ENCODE assay signal across 8 cellular contexts in the genomic region with DNA sequence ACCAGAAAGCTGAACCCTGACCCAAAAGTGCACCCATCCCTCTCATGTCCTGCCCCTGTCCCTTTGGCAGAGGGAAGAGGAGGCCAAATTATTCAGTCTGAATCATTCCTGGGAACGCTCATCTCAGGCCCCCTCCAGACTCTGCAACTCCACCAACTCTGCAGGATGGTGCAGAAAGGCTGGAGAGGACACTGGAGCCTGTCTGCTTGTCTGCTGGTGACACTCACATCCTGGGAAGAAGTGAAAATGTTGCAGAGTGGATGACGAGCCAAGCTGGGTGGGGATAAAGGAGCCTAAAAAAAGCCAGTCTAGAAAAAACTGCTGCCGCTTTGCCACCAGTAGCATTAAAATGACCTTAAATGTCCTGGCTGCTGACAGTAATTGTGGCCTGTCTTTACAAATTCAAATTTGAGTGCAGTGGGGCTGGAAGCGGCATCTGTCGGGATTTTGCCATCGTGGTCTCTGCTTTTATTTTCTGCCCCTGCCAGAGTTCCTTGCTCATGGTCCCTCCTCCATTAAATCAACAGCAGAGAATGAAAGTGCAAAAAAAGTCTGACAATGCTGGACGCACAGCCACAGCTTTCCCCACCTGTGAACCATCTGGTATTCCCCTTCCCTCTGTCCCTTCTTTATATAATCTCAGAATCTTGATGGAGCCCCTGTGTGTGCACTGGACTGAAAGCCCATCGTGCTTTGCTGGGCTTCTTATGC.
DNase-seq lines count a peak whose midpoint lies in the region; ATAC-seq, FAIRE-seq and TF ChIP-seq lines count a peak whose summit lies in the region.

No MANE protein-coding gene starts in this region.

- intact Hi-C loops in sigmoid colon (cut with DNase I): no loop called here

- no peak; the same call in 1 of the 2 replicates for TF ChIP-seq POLR2A in GM12892 (IDR thresholded peaks at IDR 0.05; ENCODE audit: low read depth, low read length)
- no peak for TF ChIP-seq POLR2A in sigmoid colon (IDR thresholded peaks at IDR 0.05)

- peaks cover 76% of the 10 kb centered on the region for H3K4me1 Mint-ChIP-seq in T-helper 17 cell

- peak overlapping the region; percentile 94 for H3K27ac Mint-ChIP-seq in T-helper 17 cell

- ATAC-seq in T-helper 17 cell (no peak), GM21423 (IDR thresholded peaks at IDR 0.05; ENCODE audit: unreplicated experiment) (no peak)

- TF ChIP-seq CTCF in sigmoid colon (IDR thresholded peaks at IDR 0.05): no peak

- H3K9me3 ChIP-seq in T-helper 17 cell (ENCODE audit: control insufficient read depth, low read length, poor library complexity, severe bottlenecking) (no peaks in the 10 kb centered on the region), sigmoid colon (no peaks in the 10 kb centered on the region)

- DNase-seq in GM12892 (ENCODE audit: insufficient read length) (no peak), T-helper 17 cell (no peak), globus pallidus (ENCODE audit: low spot score) (peak; percentile 57), sigmoid colon (no peak), SKM-1 (lab: John Stamatoyannopoulos, UW; ENCODE audit: unreplicated experiment) (no peak), SHP77 (lab: John Stamatoyannopoulos, UW) (no peak), NOMO-1 (lab: John Stamatoyannopoulos, UW; ENCODE audit: unreplicated experiment in 2 of 2) (no peak)

- peaks cover 3 to 8% (median 5%) of the 10 kb centered on the region in 4 donors for H3K36me3 ChIP-seq in sigmoid colon

- H3K27me3 ChIP-seq in sigmoid colon: no peaks in the 10 kb centered on the region

- peak overlapping the region; percentile 94 for H3K4me3 Mint-ChIP-seq in T-helper 17 cell

- 53 to 78% methylated on average over 8 of the region's 8 CpGs for WGBS in sigmoid colon, 2 donors

- H3K27me3 Mint-ChIP-seq in T-helper 17 cell: no peaks in the 10 kb centered on the region

- H3K4me1 ChIP-seq in sigmoid colon: peaks cover 0 to 60% (median 59%) of the 10 kb centered on the region in 4 donors

- H3K36me3 Mint-ChIP-seq in T-helper 17 cell (ENCODE audit: low read depth): peaks cover 4% of the 10 kb centered on the region

- no peak for TF ChIP-seq EP300 in sigmoid colon (IDR thresholded peaks at IDR 0.05)

- H3K4me3 ChIP-seq in sigmoid colon: no peak overlapping the region

- peak; percentile 65 for FAIRE-seq in GM12892 (lab: Jason Lieb, UNC)

- peak overlapping the region; percentile 82 to 96 (median 94) for H3K27ac ChIP-seq in sigmoid colon
